In the genomic region with DNA sequence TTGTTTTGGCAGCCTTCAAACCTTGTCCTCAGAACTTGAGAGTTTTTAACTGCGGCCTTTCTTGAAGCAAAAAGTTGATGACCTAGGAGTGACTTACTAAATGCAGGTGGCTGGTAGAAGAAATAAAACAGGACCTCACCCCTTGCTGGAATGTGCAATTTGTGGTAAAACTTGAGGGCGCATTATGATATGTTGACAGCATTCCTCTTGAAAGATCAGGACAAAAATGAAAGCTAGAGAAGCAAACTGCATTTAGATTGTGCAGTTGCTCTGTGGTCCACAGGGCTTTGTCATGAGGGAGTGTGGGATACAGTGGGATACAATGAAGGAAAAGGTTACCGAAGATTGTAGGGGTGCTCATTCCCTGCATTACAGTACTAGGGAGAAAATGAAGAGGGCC, we compare ENCODE assay signal across 28 cellular contexts.
DNase-seq lines count a peak whose midpoint lies in the region; ATAC-seq and TF ChIP-seq lines count a peak whose summit lies in the region.
"Had no signal": no experiment of that assay in that cellular context is flagged by ENCODE, and none has a peak within 500 bp of the region (broad histone marks: within the 10 kb centered on the region; RNA-seq: fewer than 3 reads in every experiment).

No MANE protein-coding gene starts in this region.

- H3K4me3 Mint-ChIP-seq in WTC11: no peak overlapping the region
- H3K4me3 Mint-ChIP-seq: activated CD4-positive, alpha-beta memory T cell treated with anti-CD3 and anti-CD28 coated beads, Interleukin-2, amount 10 ng/mL, durations not matched to agents 7 days and 5 days; CD14-positive monocyte; central memory CD8-positive, alpha-beta T cell had no signal

- no peaks in the 10 kb centered on the region for H3K27me3 ChIP-seq in sigmoid colon
- H3K27me3 ChIP-seq: right atrium auricular region, uterus had no signal

- no peak overlapping the region for H3K27ac ChIP-seq in sigmoid colon
- H3K27ac ChIP-seq: right atrium auricular region, uterus had no signal

- H3K9me3 ChIP-seq in sigmoid colon: no peaks in the 10 kb centered on the region
- H3K9me3 ChIP-seq: HAP-1, right atrium auricular region, uterus had no signal

- no peak overlapping the region for H3K4me3 ChIP-seq in sigmoid colon
- H3K4me3 ChIP-seq: HAP-1, right atrium auricular region, uterus had no signal

- H3K36me3 ChIP-seq in sigmoid colon: no peaks in the 10 kb centered on the region
- H3K36me3 ChIP-seq: HAP-1, right atrium auricular region, uterus had no signal

- POLR2A ChIA-PET in WTC11 (lab: Charles Lee): no interaction called here

- no peaks in the 10 kb centered on the region for H3K27me3 Mint-ChIP-seq in WTC11 (ENCODE audit: low read depth)
- H3K27me3 Mint-ChIP-seq: activated CD4-positive, alpha-beta memory T cell treated with anti-CD3 and anti-CD28 coated beads, Interleukin-2, amount 10 ng/mL, durations not matched to agents 7 days and 5 days; central memory CD8-positive, alpha-beta T cell had no signal

- DNase-seq in DMS79 (lab: John Stamatoyannopoulos, UW) (peak; percentile 58), SW480 (ENCODE audit: low spot score) (peak; percentile 23), glomerular visceral epithelial cell (ENCODE audit: extremely low spot score) (peak; percentile 24), renal cortical epithelial cell (ENCODE audit: low read depth) (peak; percentile 78), WTC11 (ENCODE audit: low spot score) (no peak), sigmoid colon (no peak)
- DNase-seq: ACHN; activated CD4-positive, alpha-beta memory T cell treated with anti-CD3 and anti-CD28 coated beads, Interleukin-2, amount 10 ng/mL, durations not matched to agents 7 days and 5 days; activated CD4-positive, CD25-positive, alpha-beta regulatory T cell; activated naive CD4-positive, alpha-beta T cell; foreskin melanocyte; hypothalamus; islet precursor cell; KBM-7; MV-4-11; NCI-H1694 treated with DMSO at 0.1 percent for 48 hours; NCI-H226; NCI-H774; nucleus accumbens; stimulated activated CD4-positive, alpha-beta T cell treated with anti-CD3 and anti-CD28 coated beads, Interleukin-15, amount 100 ng/mL, for 24 hours; T1000; uterus had no signal

- no peak for TF ChIP-seq POLR2A in sigmoid colon (IDR thresholded peaks at IDR 0.05)

- ATAC-seq in HG03135 (IDR thresholded peaks at IDR 0.05; ENCODE audit: unreplicated experiment): no peak
- no peak for ATAC-seq in WTC11
- no peak for ATAC-seq in GM18519 (IDR thresholded peaks at IDR 0.05; ENCODE audit: low FRiP score, unreplicated experiment)

- peaks cover 0 to 9% (median 0%) of the 10 kb centered on the region in 4 donors for H3K4me1 ChIP-seq in sigmoid colon
- H3K4me1 ChIP-seq: right atrium auricular region, uterus had no signal

- CTCF ChIA-PET in WTC11 (lab: Charles Lee): no interaction called here

- no peak overlapping the region for H3K27ac Mint-ChIP-seq in WTC11
- H3K27ac Mint-ChIP-seq: activated CD4-positive, alpha-beta memory T cell treated with anti-CD3 and anti-CD28 coated beads, Interleukin-2, amount 10 ng/mL, durations not matched to agents 7 days and 5 days; CD14-positive monocyte had no signal

- H3K9me3 Mint-ChIP-seq in WTC11: peaks cover 5% of the 10 kb centered on the region; the same call in 1 of the 2 replicates
- H3K9me3 Mint-ChIP-seq: activated CD4-positive, alpha-beta memory T cell treated with anti-CD3 and anti-CD28 coated beads, Interleukin-2, amount 10 ng/mL, durations not matched to agents 7 days and 5 days had no signal

- intact Hi-C loops in sigmoid colon (cut with DNase I): no loop called here

- H3K36me3 Mint-ChIP-seq in WTC11: no peaks in the 10 kb centered on the region
- H3K36me3 Mint-ChIP-seq: CD14-positive monocyte had no signal

- peaks cover 19% of the 10 kb centered on the region for H3K4me1 Mint-ChIP-seq in WTC11
- H3K4me1 Mint-ChIP-seq: CD14-positive monocyte had no signal

- TF ChIP-seq EP300 in sigmoid colon (IDR thresholded peaks at IDR 0.05): no peak

- TF ChIP-seq CTCF in WTC11 (IDR thresholded peaks at IDR 0.05) (no peak), sigmoid colon (IDR thresholded peaks at IDR 0.05) (no peak)

- 47 to 76% methylated on average over 3 of the region's 3 CpGs for WGBS in sigmoid colon, 2 donors

TF ChIP-seq in WTC11, 78 proteins besides CTCF, POLR2A, EP300 and RAD21 (continues in another document):
- TF ChIP-seq RORB (CRISPR knock-in tag; IDR thresholded peaks at IDR 0.05) (no peak), ARID4B (CRISPR knock-in tag; IDR thresholded peaks at IDR 0.05; ENCODE audit: borderline replicate concordance) (no peak), ZSCAN18 (CRISPR knock-in tag; IDR thresholded peaks at IDR 0.05) (no peak), ZMAT4 (CRISPR knock-in tag; IDR thresholded peaks at IDR 0.05) (no peak), FOXJ3 (CRISPR knock-in tag; IDR thresholded peaks at IDR 0.05; ENCODE audit: borderline replicate concordance) (no peak), HMGA2 (CRISPR knock-in tag; IDR thresholded peaks at IDR 0.05) (no peak), CBFB (CRISPR knock-in tag; IDR thresholded peaks at IDR 0.05; ENCODE audit: low read depth) (no peak), E2F1 (CRISPR knock-in tag; IDR thresholded peaks at IDR 0.05) (no peak), ESRRA (CRISPR knock-in tag; IDR thresholded peaks at IDR 0.05; ENCODE audit: borderline replicate concordance) (no peak), SP1 (CRISPR knock-in tag; conservative IDR thresholded peaks at IDR 0.05) (no peak), ZNF317 (CRISPR knock-in tag; IDR thresholded peaks at IDR 0.05; ENCODE audit: borderline replicate concordance, low read depth) (no peak), CREB1 (CRISPR knock-in tag; IDR thresholded peaks at IDR 0.05) (no peak)
- TF ChIP-seq, protein P1, sequence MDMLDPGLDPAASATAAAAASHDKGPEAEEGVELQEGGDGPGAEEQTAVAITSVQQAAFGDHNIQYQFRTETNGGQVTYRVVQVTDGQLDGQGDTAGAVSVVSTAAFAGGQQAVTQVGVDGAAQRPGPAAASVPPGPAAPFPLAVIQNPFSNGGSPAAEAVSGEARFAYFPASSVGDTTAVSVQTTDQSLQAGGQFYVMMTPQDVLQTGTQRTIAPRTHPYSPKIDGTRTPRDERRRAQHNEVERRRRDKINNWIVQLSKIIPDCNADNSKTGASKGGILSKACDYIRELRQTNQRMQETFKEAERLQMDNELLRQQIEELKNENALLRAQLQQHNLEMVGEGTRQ (CRISPR knock-in tag; IDR thresholded peaks at IDR 0.05): no peak

Comparison
In these comparisons a context has a peak if more than half of its experiments do, and no peak if none do; other contexts are left out.
1. DNase-seq: peak in DMS79 (single experiment), SW480 (single experiment), glomerular visceral epithelial cell (single experiment) and renal cortical epithelial cell (single experiment); none in WTC11 (single experiment) and sigmoid colon (single experiment).